ENCODE assay signal across 1 cellular context in genomic region chr21:45356653-45357435, GRCh38.
TF ChIP-seq lines count a peak whose summit lies in the region.

No MANE protein-coding gene starts in this region.

TF ChIP-seq in HepG2, 621 proteins besides CTCF, POLR2A, EP300 and RAD21 (continued from another document and continues in another):
- TF ChIP-seq ZKSCAN1 (IDR thresholded peaks at IDR 0.05; ENCODE audit: low read length) (no peak), ZNF430 (CRISPR knock-in tag; IDR thresholded peaks at IDR 0.05) (no peak), PRDM10 (CRISPR knock-in tag; IDR thresholded peaks at IDR 0.05; ENCODE audit: low read depth) (no peak), ZNF274 (CRISPR knock-in tag; IDR thresholded peaks at IDR 0.05) (no peak), GLMP (CRISPR knock-in tag; IDR thresholded peaks at IDR 0.05; ENCODE audit: borderline replicate concordance) (no peak), ZNF354B (CRISPR knock-in tag; IDR thresholded peaks at IDR 0.05) (no peak), SAP130 (CRISPR knock-in tag; IDR thresholded peaks at IDR 0.05; ENCODE audit: low read depth) (peak; percentile 66), HOXA3 (CRISPR knock-in tag; IDR thresholded peaks at IDR 0.05) (no peak), PLRG1 (conservative IDR thresholded peaks at IDR 0.05) (no peak), GLI4 (CRISPR knock-in tag; IDR thresholded peaks at IDR 0.05; ENCODE audit: borderline replicate concordance) (0 out of 2 replicates have a peak, but pooled peaks have one; percentile 43), ZSCAN25 (CRISPR knock-in tag; IDR thresholded peaks at IDR 0.05) (no peak), CHD4 (IDR thresholded peaks at IDR 0.05; ENCODE audit: borderline replicate concordance, low read length) (no peak), ZNF782 (CRISPR knock-in tag; IDR thresholded peaks at IDR 0.05; ENCODE audit: borderline replicate concordance) (no peak), SYNCRIP (IDR thresholded peaks at IDR 0.05; ENCODE audit: insufficient read depth, low read depth, low read length) (no peak), SP140L (CRISPR knock-in tag; IDR thresholded peaks at IDR 0.05; ENCODE audit: borderline replicate concordance) (no peak), CREB1 (IDR thresholded peaks at IDR 0.05) (no peak), CREB1 (CRISPR knock-in tag; IDR thresholded peaks at IDR 0.05) (no peak), ZFP36L1 (CRISPR knock-in tag; IDR thresholded peaks at IDR 0.05) (no peak), RFX5 (IDR thresholded peaks at IDR 0.05; ENCODE audit: low read depth, low read length) (no peak), ZNF773 (CRISPR knock-in tag; IDR thresholded peaks at IDR 0.05; ENCODE audit: borderline replicate concordance) (no peak), TRIM22 (IDR thresholded peaks at IDR 0.05) (no peak), NONO (IDR thresholded peaks at IDR 0.05) (no peak), NONO (CRISPR knock-in tag; conservative IDR thresholded peaks at IDR 0.05) (no peak), ZNF749 (CRISPR knock-in tag; IDR thresholded peaks at IDR 0.05; ENCODE audit: borderline replicate concordance) (no peak), AHR (CRISPR knock-in tag; IDR thresholded peaks at IDR 0.05) (no peak), SRF (IDR thresholded peaks at IDR 0.05; ENCODE audit: low read depth, low read length) (no peak), ZNF407 (CRISPR knock-in tag; IDR thresholded peaks at IDR 0.05; ENCODE audit: not compliant biosample characterization) (no peak), ZNF34 (CRISPR knock-in tag; IDR thresholded peaks at IDR 0.05; ENCODE audit: borderline replicate concordance) (no peak), HNF1B (CRISPR knock-in tag; IDR thresholded peaks at IDR 0.05) (no peak), ZNF276 (CRISPR knock-in tag; IDR thresholded peaks at IDR 0.05; ENCODE audit: low read depth) (no peak), PAF1 (CRISPR knock-in tag; IDR thresholded peaks at IDR 0.05) (no peak), CEBPB (IDR thresholded peaks at IDR 0.05; ENCODE audit: borderline replicate concordance, low read depth, low read length) (peak; percentile 96), DZIP1 (CRISPR knock-in tag; IDR thresholded peaks at IDR 0.05) (no peak), THYN1 (CRISPR knock-in tag; IDR thresholded peaks at IDR 0.05; ENCODE audit: borderline replicate concordance, low read depth) (no peak), CAMTA2 (CRISPR knock-in tag; IDR thresholded peaks at IDR 0.05; ENCODE audit: borderline replicate concordance) (peak; percentile 15; the same call in 1 of the 2 replicates), ISL2 (CRISPR knock-in tag; IDR thresholded peaks at IDR 0.05) (no peak), KAT2B (IDR thresholded peaks at IDR 0.05; ENCODE audit: borderline replicate concordance, low read depth, low read length) (no peak), ZNF383 (CRISPR knock-in tag; IDR thresholded peaks at IDR 0.05; ENCODE audit: borderline replicate concordance) (no peak), RARA (CRISPR knock-in tag; IDR thresholded peaks at IDR 0.05) (0 out of 2 replicates have a peak, but pooled peaks have one; percentile 68), ZNF567 (CRISPR knock-in tag; IDR thresholded peaks at IDR 0.05; ENCODE audit: borderline replicate concordance) (no peak), ZNF576 (CRISPR knock-in tag; IDR thresholded peaks at IDR 0.05) (no peak), HCFC1 (IDR thresholded peaks at IDR 0.05; ENCODE audit: low read depth, low read length) (no peak), ZNF644 (CRISPR knock-in tag; IDR thresholded peaks at IDR 0.05; ENCODE audit: low read depth) (no peak; the same call in 1 of the 2 replicates), NFKB2 (CRISPR knock-in tag; IDR thresholded peaks at IDR 0.05; ENCODE audit: borderline replicate concordance) (peak; percentile 26; the same call in 1 of the 2 replicates), RFX3 (CRISPR knock-in tag; IDR thresholded peaks at IDR 0.05) (no peak), SMYD3 (CRISPR knock-in tag; IDR thresholded peaks at IDR 0.05) (no peak)
